In the genomic region with DNA sequence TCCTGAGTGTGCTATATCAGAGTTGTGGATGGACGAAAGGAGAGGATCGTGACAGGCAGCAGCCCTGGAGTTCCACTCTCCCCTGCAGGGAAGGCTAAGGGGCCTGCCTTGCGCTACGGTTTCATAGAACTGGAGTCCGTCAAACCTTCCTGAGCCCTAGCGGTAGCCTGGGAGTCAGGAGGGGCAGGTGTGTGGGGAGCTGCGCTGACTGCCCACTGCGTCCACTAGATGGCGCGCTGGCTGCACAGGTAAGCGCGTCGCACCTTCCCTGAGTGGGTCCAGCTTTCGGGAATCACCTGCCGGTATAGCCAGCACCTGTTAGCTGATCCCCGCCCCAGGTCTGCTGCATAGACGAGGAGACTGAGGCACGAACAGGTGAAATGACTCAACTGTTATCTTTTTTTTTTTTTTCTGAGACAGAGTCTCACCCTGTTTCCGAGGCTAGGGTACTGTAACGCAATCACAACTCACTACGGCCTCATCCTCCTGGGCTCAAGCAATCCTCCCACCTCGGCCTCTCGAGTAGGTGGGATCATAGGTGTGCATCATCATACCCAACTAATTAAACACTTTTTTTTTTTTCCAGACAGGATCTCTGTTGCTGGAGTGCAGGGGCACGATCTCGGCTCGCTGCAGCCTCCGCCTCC, we compare ENCODE assay signal across 1 cellular context.
TF ChIP-seq lines count a peak whose summit lies in the region.

No MANE protein-coding gene starts in this region.

TF ChIP-seq in HepG2, 621 proteins besides CTCF, POLR2A, EP300 and RAD21 (continued from another document and continues in another):
- TF ChIP-seq, protein P1, sequence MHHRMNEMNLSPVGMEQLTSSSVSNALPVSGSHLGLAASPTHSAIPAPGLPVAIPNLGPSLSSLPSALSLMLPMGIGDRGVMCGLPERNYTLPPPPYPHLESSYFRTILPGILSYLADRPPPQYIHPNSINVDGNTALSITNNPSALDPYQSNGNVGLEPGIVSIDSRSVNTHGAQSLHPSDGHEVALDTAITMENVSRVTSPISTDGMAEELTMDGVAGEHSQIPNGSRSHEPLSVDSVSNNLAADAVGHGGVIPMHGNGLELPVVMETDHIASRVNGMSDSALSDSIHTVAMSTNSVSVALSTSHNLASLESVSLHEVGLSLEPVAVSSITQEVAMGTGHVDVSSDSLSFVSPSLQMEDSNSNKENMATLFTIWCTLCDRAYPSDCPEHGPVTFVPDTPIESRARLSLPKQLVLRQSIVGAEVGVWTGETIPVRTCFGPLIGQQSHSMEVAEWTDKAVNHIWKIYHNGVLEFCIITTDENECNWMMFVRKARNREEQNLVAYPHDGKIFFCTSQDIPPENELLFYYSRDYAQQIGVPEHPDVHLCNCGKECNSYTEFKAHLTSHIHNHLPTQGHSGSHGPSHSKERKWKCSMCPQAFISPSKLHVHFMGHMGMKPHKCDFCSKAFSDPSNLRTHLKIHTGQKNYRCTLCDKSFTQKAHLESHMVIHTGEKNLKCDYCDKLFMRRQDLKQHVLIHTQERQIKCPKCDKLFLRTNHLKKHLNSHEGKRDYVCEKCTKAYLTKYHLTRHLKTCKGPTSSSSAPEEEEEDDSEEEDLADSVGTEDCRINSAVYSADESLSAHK (CRISPR knock-in tag; IDR thresholded peaks at IDR 0.05; ENCODE audit: borderline replicate concordance) = no peak
- TF ChIP-seq, protein P2, sequence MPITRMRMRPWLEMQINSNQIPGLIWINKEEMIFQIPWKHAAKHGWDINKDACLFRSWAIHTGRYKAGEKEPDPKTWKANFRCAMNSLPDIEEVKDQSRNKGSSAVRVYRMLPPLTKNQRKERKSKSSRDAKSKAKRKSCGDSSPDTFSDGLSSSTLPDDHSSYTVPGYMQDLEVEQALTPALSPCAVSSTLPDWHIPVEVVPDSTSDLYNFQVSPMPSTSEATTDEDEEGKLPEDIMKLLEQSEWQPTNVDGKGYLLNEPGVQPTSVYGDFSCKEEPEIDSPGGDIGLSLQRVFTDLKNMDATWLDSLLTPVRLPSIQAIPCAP (CRISPR knock-in tag; IDR thresholded peaks at IDR 0.05; ENCODE audit: low read depth) = no peak
- TF ChIP-seq GLI4 (CRISPR knock-in tag; IDR thresholded peaks at IDR 0.05; ENCODE audit: borderline replicate concordance) (no peak), KDM3A (CRISPR knock-in tag; IDR thresholded peaks at IDR 0.05; ENCODE audit: low read depth) (peak; percentile 47; the same call in 1 of the 2 replicates), RELA (CRISPR knock-in tag; IDR thresholded peaks at IDR 0.05) (no peak), SALL2 (CRISPR knock-in tag; IDR thresholded peaks at IDR 0.05) (0 out of 2 replicates have a peak, but pooled peaks have one; percentile 25), FOXM1 (CRISPR knock-in tag; IDR thresholded peaks at IDR 0.05) (no peak), BORCS8-MEF2B (CRISPR knock-in tag; IDR thresholded peaks at IDR 0.05) (peak; percentile 49; the same call in 1 of the 2 replicates), ATF1 (CRISPR knock-in tag; IDR thresholded peaks at IDR 0.05) (no peak), ZNF790 (CRISPR knock-in tag; IDR thresholded peaks at IDR 0.05; ENCODE audit: borderline replicate concordance) (no peak), ZNF749 (CRISPR knock-in tag; IDR thresholded peaks at IDR 0.05; ENCODE audit: borderline replicate concordance) (no peak), YEATS4 (CRISPR knock-in tag; IDR thresholded peaks at IDR 0.05; ENCODE audit: borderline replicate concordance) (no peak; the same call in 1 of the 2 replicates), ZNF383 (CRISPR knock-in tag; IDR thresholded peaks at IDR 0.05; ENCODE audit: borderline replicate concordance) (no peak), NFKBIZ (CRISPR knock-in tag; IDR thresholded peaks at IDR 0.05) (no peak), CHCHD3 (CRISPR knock-in tag; IDR thresholded peaks at IDR 0.05) (no peak), ASH2L (IDR thresholded peaks at IDR 0.05; ENCODE audit: insufficient read length, low read depth, low read length) (peak; percentile 24), ZBTB20 (CRISPR knock-in tag; IDR thresholded peaks at IDR 0.05; ENCODE audit: borderline replicate concordance, low read depth) (no peak), NFYC (CRISPR knock-in tag; IDR thresholded peaks at IDR 0.05) (no peak), RFX5 (IDR thresholded peaks at IDR 0.05; ENCODE audit: low read depth, low read length) (no peak), SOX5 (CRISPR knock-in tag; IDR thresholded peaks at IDR 0.05; ENCODE audit: borderline replicate concordance) (peak; percentile 41; the same call in 1 of the 2 replicates), FOXP1 (IDR thresholded peaks at IDR 0.05) (no peak), FOXP1 (CRISPR knock-in tag; IDR thresholded peaks at IDR 0.05) (no peak), ZNF672 (CRISPR knock-in tag; IDR thresholded peaks at IDR 0.05) (no peak), ZNF253 (CRISPR knock-in tag; IDR thresholded peaks at IDR 0.05; ENCODE audit: borderline replicate concordance) (no peak), TMF1 (CRISPR knock-in tag; IDR thresholded peaks at IDR 0.05; ENCODE audit: low read depth) (no peak), SALL1 (CRISPR knock-in tag; IDR thresholded peaks at IDR 0.05) (peak; percentile 80)
- TF ChIP-seq, protein P3, sequence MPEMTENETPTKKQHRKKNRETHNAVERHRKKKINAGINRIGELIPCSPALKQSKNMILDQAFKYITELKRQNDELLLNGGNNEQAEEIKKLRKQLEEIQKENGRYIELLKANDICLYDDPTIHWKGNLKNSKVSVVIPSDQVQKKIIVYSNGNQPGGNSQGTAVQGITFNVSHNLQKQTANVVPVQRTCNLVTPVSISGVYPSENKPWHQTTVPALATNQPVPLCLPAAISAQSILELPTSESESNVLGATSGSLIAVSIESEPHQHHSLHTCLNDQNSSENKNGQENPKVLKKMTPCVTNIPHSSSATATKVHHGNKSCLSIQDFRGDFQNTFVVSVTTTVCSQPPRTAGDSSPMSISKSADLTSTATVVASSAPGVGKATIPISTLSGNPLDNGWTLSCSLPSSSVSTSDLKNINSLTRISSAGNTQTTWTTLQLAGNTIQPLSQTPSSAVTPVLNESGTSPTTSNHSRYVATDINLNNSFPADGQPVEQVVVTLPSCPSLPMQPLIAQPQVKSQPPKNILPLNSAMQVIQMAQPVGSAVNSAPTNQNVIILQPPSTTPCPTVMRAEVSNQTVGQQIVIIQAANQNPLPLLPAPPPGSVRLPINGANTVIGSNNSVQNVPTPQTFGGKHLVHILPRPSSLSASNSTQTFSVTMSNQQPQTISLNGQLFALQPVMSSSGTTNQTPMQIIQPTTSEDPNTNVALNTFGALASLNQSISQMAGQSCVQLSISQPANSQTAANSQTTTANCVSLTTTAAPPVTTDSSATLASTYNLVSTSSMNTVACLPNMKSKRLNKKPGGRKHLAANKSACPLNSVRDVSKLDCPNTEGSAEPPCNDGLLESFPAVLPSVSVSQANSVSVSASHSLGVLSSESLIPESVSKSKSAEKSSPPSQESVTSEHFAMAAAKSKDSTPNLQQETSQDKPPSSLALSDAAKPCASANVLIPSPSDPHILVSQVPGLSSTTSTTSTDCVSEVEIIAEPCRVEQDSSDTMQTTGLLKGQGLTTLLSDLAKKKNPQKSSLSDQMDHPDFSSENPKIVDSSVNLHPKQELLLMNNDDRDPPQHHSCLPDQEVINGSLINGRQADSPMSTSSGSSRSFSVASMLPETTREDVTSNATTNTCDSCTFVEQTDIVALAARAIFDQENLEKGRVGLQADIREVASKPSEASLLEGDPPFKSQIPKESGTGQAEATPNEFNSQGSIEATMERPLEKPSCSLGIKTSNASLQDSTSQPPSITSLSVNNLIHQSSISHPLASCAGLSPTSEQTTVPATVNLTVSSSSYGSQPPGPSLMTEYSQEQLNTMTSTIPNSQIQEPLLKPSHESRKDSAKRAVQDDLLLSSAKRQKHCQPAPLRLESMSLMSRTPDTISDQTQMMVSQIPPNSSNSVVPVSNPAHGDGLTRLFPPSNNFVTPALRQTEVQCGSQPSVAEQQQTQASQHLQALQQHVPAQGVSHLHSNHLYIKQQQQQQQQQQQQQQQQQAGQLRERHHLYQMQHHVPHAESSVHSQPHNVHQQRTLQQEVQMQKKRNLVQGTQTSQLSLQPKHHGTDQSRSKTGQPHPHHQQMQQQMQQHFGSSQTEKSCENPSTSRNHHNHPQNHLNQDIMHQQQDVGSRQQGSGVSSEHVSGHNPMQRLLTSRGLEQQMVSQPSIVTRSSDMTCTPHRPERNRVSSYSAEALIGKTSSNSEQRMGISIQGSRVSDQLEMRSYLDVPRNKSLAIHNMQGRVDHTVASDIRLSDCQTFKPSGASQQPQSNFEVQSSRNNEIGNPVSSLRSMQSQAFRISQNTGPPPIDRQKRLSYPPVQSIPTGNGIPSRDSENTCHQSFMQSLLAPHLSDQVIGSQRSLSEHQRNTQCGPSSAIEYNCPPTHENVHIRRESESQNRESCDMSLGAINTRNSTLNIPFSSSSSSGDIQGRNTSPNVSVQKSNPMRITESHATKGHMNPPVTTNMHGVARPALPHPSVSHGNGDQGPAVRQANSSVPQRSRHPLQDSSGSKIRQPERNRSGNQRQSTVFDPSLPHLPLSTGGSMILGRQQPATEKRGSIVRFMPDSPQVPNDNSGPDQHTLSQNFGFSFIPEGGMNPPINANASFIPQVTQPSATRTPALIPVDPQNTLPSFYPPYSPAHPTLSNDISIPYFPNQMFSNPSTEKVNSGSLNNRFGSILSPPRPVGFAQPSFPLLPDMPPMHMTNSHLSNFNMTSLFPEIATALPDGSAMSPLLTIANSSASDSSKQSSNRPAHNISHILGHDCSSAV (CRISPR knock-in tag; IDR thresholded peaks at IDR 0.05; ENCODE audit: borderline replicate concordance) = no peak
- TF ChIP-seq, protein P4, sequence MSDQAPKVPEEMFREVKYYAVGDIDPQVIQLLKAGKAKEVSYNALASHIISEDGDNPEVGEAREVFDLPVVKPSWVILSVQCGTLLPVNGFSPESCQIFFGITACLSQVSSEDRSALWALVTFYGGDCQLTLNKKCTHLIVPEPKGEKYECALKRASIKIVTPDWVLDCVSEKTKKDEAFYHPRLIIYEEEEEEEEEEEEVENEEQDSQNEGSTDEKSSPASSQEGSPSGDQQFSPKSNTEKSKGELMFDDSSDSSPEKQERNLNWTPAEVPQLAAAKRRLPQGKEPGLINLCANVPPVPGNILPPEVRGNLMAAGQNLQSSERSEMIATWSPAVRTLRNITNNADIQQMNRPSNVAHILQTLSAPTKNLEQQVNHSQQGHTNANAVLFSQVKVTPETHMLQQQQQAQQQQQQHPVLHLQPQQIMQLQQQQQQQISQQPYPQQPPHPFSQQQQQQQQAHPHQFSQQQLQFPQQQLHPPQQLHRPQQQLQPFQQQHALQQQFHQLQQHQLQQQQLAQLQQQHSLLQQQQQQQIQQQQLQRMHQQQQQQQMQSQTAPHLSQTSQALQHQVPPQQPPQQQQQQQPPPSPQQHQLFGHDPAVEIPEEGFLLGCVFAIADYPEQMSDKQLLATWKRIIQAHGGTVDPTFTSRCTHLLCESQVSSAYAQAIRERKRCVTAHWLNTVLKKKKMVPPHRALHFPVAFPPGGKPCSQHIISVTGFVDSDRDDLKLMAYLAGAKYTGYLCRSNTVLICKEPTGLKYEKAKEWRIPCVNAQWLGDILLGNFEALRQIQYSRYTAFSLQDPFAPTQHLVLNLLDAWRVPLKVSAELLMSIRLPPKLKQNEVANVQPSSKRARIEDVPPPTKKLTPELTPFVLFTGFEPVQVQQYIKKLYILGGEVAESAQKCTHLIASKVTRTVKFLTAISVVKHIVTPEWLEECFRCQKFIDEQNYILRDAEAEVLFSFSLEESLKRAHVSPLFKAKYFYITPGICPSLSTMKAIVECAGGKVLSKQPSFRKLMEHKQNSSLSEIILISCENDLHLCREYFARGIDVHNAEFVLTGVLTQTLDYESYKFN (CRISPR knock-in tag; conservative IDR thresholded peaks at IDR 0.05) = 0 out of 2 replicates have a peak, but pooled peaks have one; percentile 12
- TF ChIP-seq, protein P5, sequence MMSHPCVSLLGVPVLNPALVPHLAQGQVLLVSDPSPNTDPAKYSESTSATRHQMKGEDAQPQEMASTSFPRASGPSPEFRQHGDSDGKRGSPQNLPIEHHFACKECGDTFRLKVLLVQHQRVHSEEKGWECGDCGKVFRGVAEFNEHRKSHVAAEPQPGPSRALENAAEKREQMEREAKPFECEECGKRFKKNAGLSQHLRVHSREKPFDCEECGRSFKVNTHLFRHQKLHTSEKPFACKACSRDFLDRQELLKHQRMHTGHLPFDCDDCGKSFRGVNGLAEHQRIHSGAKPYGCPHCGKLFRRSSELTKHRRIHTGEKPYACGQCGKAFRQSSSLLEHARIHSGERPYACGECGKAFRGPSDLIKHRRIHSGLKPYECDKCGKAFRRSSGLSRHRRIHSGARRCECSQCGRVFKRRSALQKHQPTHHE (CRISPR knock-in tag; IDR thresholded peaks at IDR 0.05; ENCODE audit: borderline replicate concordance) = no peak
- TF ChIP-seq, protein P6, sequence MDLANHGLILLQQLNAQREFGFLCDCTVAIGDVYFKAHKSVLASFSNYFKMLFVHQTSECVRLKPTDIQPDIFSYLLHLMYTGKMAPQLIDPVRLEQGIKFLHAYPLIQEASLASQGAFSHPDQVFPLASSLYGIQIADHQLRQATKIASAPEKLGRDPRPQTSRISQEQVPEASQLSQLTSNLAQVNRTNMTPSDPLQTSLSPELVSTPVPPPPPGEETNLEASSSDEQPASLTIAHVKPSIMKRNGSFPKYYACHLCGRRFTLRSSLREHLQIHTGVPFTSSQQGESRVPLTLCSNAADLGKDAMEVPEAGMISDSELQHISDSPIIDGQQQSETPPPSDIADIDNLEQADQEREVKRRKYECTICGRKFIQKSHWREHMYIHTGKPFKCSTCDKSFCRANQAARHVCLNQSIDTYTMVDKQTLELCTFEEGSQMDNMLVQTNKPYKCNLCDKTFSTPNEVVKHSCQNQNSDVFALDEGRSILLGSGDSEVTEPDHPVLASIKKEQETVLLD (CRISPR knock-in tag; IDR thresholded peaks at IDR 0.05; ENCODE audit: low read depth) = no peak
- TF ChIP-seq, protein P7, sequence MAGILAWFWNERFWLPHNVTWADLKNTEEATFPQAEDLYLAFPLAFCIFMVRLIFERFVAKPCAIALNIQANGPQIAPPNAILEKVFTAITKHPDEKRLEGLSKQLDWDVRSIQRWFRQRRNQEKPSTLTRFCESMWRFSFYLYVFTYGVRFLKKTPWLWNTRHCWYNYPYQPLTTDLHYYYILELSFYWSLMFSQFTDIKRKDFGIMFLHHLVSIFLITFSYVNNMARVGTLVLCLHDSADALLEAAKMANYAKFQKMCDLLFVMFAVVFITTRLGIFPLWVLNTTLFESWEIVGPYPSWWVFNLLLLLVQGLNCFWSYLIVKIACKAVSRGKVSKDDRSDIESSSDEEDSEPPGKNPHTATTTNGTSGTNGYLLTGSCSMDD (CRISPR knock-in tag; IDR thresholded peaks at IDR 0.05) = no peak
- TF ChIP-seq, protein P8, sequence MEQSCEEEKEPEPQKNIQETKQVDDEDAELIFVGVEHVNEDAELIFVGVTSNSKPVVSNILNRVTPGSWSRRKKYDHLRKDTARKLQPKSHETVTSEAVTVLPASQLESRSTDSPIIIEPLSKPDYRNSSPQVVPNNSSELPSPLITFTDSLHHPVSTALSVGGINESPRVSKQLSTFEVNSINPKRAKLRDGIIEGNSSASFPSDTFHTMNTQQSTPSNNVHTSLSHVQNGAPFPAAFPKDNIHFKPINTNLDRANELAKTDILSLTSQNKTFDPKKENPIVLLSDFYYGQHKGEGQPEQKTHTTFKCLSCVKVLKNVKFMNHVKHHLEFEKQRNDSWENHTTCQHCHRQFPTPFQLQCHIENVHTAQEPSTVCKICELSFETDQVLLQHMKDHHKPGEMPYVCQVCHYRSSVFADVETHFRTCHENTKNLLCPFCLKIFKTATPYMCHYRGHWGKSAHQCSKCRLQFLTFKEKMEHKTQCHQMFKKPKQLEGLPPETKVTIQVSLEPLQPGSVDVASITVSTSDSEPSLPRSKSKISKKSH (CRISPR knock-in tag; IDR thresholded peaks at IDR 0.05; ENCODE audit: borderline replicate concordance) = no peak
